In the genomic region with DNA sequence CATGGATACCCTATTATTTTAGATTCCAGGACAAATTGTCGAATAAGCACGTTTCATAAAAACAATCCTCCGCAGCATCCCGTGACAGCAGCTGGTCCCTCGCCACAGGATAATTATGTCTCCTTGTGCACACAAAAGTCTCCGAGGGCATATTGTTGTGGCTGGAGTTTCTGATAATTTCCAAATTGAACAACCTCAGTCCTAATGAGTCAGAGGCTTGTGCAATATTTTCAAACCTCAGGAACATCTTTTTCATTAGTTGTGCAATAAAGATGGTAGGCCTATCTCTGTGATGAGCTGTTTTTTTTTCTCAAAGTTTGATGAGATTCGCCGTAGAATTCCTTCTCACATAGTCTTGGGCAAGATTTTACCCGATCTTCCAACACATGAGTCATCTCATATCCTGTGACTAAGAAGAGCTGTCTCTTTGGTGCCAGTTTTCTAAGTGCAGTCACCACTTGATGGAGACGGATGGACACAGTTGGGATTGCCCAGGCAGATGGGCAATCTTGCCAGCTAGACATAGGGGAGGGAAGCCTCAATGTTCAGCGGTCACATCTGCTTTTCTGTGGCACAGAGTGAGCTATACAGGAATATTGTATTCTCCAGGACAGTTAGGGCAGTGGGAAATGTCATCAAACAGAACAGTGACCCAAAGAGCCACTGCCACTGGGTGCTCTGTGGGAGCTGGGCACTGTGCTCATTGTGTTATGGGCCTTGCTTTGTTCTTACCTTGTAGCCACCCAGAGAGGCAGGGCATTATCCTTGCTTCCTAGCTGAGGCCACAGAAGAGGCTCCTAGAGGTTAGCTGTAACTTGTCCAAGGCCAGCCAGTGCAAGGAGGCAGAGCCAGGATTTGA, we compare ENCODE assay signal across 1 cellular context.
A peak's percentile ranks its signal among the peaks of the same experiment; 100 is the strongest.
TF ChIP-seq lines count a peak whose summit lies in the region.

No MANE protein-coding gene starts in this region.

TF ChIP-seq in K562, 482 proteins besides CTCF, POLR2A, EP300 and RAD21:
- 0 out of 2 replicates have a peak, but pooled peaks have one; percentile 21 for TF ChIP-seq FOSL1 (tag; conservative IDR thresholded peaks at IDR 0.05)
- TF ChIP-seq CEBPB (tag; IDR thresholded peaks at IDR 0.05) = 0 out of 2 replicates have a peak, but pooled peaks have one; percentile 29
- TF ChIP-seq TSC22D4 (tag; IDR thresholded peaks at IDR 0.05) = no peak
- no peak for TF ChIP-seq CEBPG (CRISPR knock-in tag; IDR thresholded peaks at IDR 0.05)
- peak in 1 of 2 experiments; percentile 80; a peak in 2 of 4 replicates for TF ChIP-seq CEBPG (tag; conservative IDR thresholded peaks at IDR 0.05 in 1 of 2, IDR thresholded peaks at IDR 0.05 in 1 of 2)
TF ChIP-seq in K562: peak in this region for 3.
